In the genomic region with DNA sequence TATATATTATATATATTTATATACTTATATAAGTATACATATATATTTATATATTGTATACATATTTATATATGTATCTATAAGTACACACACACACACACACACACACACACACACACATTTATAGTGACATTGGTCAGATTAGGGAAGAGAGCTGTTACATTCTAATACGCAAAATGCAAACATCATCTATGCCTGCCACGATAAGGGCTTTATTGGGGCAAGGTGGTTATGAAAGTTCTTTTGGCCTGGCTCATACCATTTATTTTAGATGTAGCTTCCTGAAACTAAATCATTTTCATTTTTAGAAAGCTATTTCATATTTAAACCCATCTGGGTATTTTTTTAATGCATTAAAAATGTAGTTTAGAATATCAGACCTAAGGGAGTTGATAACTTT, we compare ENCODE assay signal across 24 cellular contexts.
"Had no signal": no experiment of that assay in that cellular context is flagged by ENCODE, and none has a peak within 500 bp of the region (broad histone marks: within the 10 kb centered on the region; RNA-seq: fewer than 3 reads in every experiment).

No MANE protein-coding gene starts in this region.

- H3K27me3 ChIP-seq: SJCRH30 had no signal

- H3K27ac ChIP-seq: SJCRH30 had no signal

- H3K4me3 ChIP-seq: SJCRH30 had no signal

- H3K9me3 ChIP-seq: SJCRH30 had no signal

- DNase-seq: IMR-90; Kasumi-1; KG1; MM.1S; NCI-H1092 treated with DMSO at 0.1 percent for 48 hours; NCI-H1436; NCI-H187; NCI-H2029; NCI-H2081 treated with DMSO at 0.1 percent for 48 hours; NCI-H2171; NCI-H226; NCI-H446; NCI-H510A; NCI-H524 treated with DMSO at 0.1 percent for 48 hours; NCI-H69; NCI-H774; NK-92 treated with Interleukin-12 subunit alpha and Interleukin-12 subunit beta, amount 100 ng/mL, for 24 hours; PC-3; SHP77 treated with DMSO at 0.1 percent for 48 hours had no signal

- FAIRE-seq: HepG2 had no signal

- ATAC-seq: HepG2, Panc1, PC-3, Right ventricle myocardium inferior, SK-N-SH treated with all-trans-retinoic acid at 6 μM for 48 hours had no signal
